8 cellular contexts compared by ENCODE assay signal in the genomic region with DNA sequence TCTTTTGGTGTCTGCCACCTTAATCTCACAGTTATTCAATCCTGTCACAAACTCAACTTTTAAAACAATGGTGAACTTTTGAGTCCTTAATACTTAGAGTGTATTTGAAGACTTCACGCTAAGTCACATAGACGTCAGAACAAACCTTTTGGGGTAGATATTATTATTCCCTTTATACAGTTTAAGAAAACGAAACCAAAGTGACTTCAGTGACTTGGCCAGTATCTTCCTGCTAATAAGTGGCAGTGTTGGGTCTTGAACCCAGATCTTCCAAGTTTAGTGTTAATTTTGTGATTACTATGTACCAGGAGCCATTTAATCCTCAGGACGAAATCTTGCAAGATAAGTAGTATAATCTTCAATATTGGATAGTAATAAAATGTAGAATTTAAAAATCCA. TPM values are rescaled to one million over a fixed set of nuclear protein-coding genes. Genes with fewer than 3 reads are reported as not detected.
DNase-seq lines count a peak whose midpoint lies in the region; ATAC-seq and TF ChIP-seq lines count a peak whose summit lies in the region.

No MANE protein-coding gene starts in this region.

- BruUV-seq in OCI-LY7 (replicated peaks; lab: Mats Ljungman, UMichigan): no TSS peak

- H3K4me2 ChIP-seq in OCI-LY7 (ENCODE audit: low read length): peak overlapping the region; percentile 91

- H3K27ac ChIP-seq in OCI-LY7 (ENCODE audit: low read depth, low read length, poor library complexity, severe bottlenecking) (peak overlapping the region; percentile 78), epithelial cell of prostate (peak overlapping the region; percentile 76), psoas muscle (peak overlapping the region; percentile 85)

- TF ChIP-seq CTCF in OCI-LY7 (conservative IDR thresholded peaks at IDR 0.05; ENCODE audit: low read length): no peak
- TF ChIP-seq CTCF in psoas muscle (IDR thresholded peaks at IDR 0.05): no peak

- H3K4me1 ChIP-seq in OCI-LY7 (ENCODE audit: insufficient read depth, low read length, poor library complexity, severe bottlenecking): peaks cover 28% of the 10 kb centered on the region
- peaks cover 6% of the 10 kb centered on the region for H3K4me1 ChIP-seq in psoas muscle

- H2AFZ ChIP-seq in OCI-LY7 (ENCODE audit: low read length): peak overlapping the region; percentile 84; the same call in 1 of the 2 replicates

- peak; percentile 34 for DNase-seq in OCI-LY7 (ENCODE audit: low spot score)
- DNase-seq in epithelial cell of prostate (ENCODE audit: low read depth, low spot score): no peak
- DNase-seq in psoas muscle: no peak
- DNase-seq in glomerular visceral epithelial cell (ENCODE audit: extremely low spot score): no peak
- no peak for DNase-seq in NCI-H1105 treated with DMSO at 0.1 percent for 48 hours (lab: John Stamatoyannopoulos, UW)
- DNase-seq in superior temporal gyrus (ENCODE audit: extremely low spot score): no peak

- H3K9me3 ChIP-seq in OCI-LY7 (ENCODE audit: low read length): no peaks in the 10 kb centered on the region; the same call in 1 of the 2 replicates
- no peaks in the 10 kb centered on the region for H3K9me3 ChIP-seq in psoas muscle

- CTCF ChIA-PET in OCI-LY7 (lab: Charles Lee; ENCODE audit: unreplicated experiment): no interaction called here

- no peaks in the 10 kb centered on the region for H3K27me3 ChIP-seq in psoas muscle (ENCODE audit: insufficient read depth in 3 of 3, low read length in 2 of 3)

- H3K79me2 ChIP-seq in OCI-LY7 (ENCODE audit: insufficient read depth, low read depth, low read length): peaks cover 53% of the 10 kb centered on the region

- WGBS in psoas muscle, 3 donors: 18 to 29% (median 19%) methylated on average over 4 of the region's 4 CpGs

- POLR2A ChIA-PET in OCI-LY7 (lab: Charles Lee): interaction anchor here (0.6 to 1.3 kb wide), 5 partner anchors 16 to 122 kb away, joined by 3 to 5 read pairs (median 4); partner anchors contain the start of gene MED17

- ATAC-seq in GM21786 (IDR thresholded peaks at IDR 0.05; ENCODE audit: unreplicated experiment) (peak; percentile 13), psoas muscle (no peak)

- intact Hi-C loops in OCI-LY7 (cut with micrococcal nuclease; ENCODE audit: unreplicated experiment): loop anchor here (5.0 kb wide), 3 partner anchors 120 to 465 kb away; partner anchors contain the start of genes MED17, PANX1 and SMCO4
- intact Hi-C loops in psoas muscle (cut with DNase I): no loop called here

- peaks cover 15% of the 10 kb centered on the region; the same call in 1 of the 2 replicates for H4K20me1 ChIP-seq in OCI-LY7 (ENCODE audit: insufficient read depth, low read length)

- peaks cover 41% of the 10 kb centered on the region for H3K36me3 ChIP-seq in OCI-LY7 (ENCODE audit: insufficient read depth, low read length)
- H3K36me3 ChIP-seq in psoas muscle (ENCODE audit: insufficient read depth in 1 of 2, low read depth in 1 of 2): peaks cover 0 to 10% of the 10 kb centered on the region in 2 donors

- no peaks in the 10 kb centered on the region for H3K9me2 ChIP-seq in OCI-LY7 (ENCODE audit: insufficient read depth, low read length)

- peak overlapping the region; percentile 91 for H3K4me3 ChIP-seq in GM08714 (ENCODE audit: low read length)
- peak overlapping the region; percentile 97 for H3K4me3 ChIP-seq in OCI-LY7 (ENCODE audit: low read depth, low read length, poor library complexity, severe bottlenecking)
- H3K4me3 ChIP-seq in psoas muscle: peak overlapping the region; percentile 91

RNA-seq across cellular contexts. Expression of gene CEP295, which starts 0.7 kb away (rescaled TPM):
- total RNA-seq in OCI-LY7 (2014; rRNA removed; shearing (Covaris generic)): 38.9 and 43.4 TPM in 2 replicates
- total RNA-seq in OCI-LY7 (2022) (34.8 and 38.0 TPM in 2 replicates), psoas muscle (1 to 10 TPM; 3.8 to 5.1 (median 4.8) TPM)
- 1 to 10 TPM; 3.1 to 6.3 (median 4.1) TPM for polyA plus RNA-seq in psoas muscle

Comparison
In these comparisons a context has a peak if more than half of its experiments do, and no peak if none do; other contexts are left out.
1. RNA of gene CEP295, which starts 0.7 kb away (total RNA-seq): 34.8 to 43.4 TPM in OCI-LY7; 3.8 to 5.1 TPM in psoas muscle; every median in the first group is over 4 times any median in the second.
2. Peak in every context shown above with its lines, with median percentiles within 50 percentile points of each other: H3K4me3 ChIP-seq and H3K27ac ChIP-seq.